In genomic region chr12:25115677-25116076, GRCh38 we compare ENCODE assay signal across 19 cellular contexts.
"Had no signal": no experiment of that assay in that cellular context is flagged by ENCODE, and none has a peak within 500 bp of the region (broad histone marks: within the 10 kb centered on the region; RNA-seq: fewer than 3 reads in every experiment).

No MANE protein-coding gene starts in this region.

- H3K27me3 ChIP-seq: neural progenitor cell had no signal

- H3K27ac Mint-ChIP-seq: activated naive CD4-positive, alpha-beta T cell treated with anti-CD3 and anti-CD28 coated beads, Interleukin-2, amount 50 U/mL, for 24 hours; dendritic cell treated with granulocyte-macrophage colony-stimulating factor and Interleukin-4, amounts not matched to agents 40 ng/mL and 50 ng/mL, for 4 days; neural progenitor cell; stimulated activated effector memory CD8-positive, alpha-beta T cell treated with anti-CD3 and anti-CD28 coated beads, Interleukin-12 subunit alpha, Interleukin-12 subunit beta, amount 100 ng/mL, for 72 hours had no signal

- H3K9me3 ChIP-seq: psoas muscle had no signal

- H3K27me3 Mint-ChIP-seq: activated naive CD4-positive, alpha-beta T cell treated with anti-CD3 and anti-CD28 coated beads, Interleukin-2, amount 50 U/mL, for 24 hours; dendritic cell treated with granulocyte-macrophage colony-stimulating factor and Interleukin-4, amounts not matched to agents 40 ng/mL and 50 ng/mL, for 4 days had no signal

- H3K4me3 ChIP-seq: neural progenitor cell, psoas muscle, smooth muscle cell had no signal

- H3K4me1 ChIP-seq: neural progenitor cell, psoas muscle had no signal

- H3K36me3 ChIP-seq: neural progenitor cell had no signal

- DNase-seq: activated CD4-positive, alpha-beta T cell treated with anti-CD3 and anti-CD28 coated beads, Interleukin-2, amount 50 U/mL, for 4 hours; activated CD4-positive, CD25-positive, alpha-beta regulatory T cell treated with anti-CD3 and anti-CD28 coated beads, Interleukin-2, amount 50 U/mL, for 72 hours; activated gamma-delta T cell; effector CD8-positive, alpha-beta T cell; mesenchymal stem cell; naive thymus-derived CD4-positive, alpha-beta T cell; psoas muscle; stimulated activated CD4-positive, alpha-beta T cell treated with anti-CD3 and anti-CD28 coated beads, Interleukin-4, amount 100 ng/mL, for 1 hour; SW 1271; T-helper 2 cell had no signal

- H3K4me2 ChIP-seq: neural progenitor cell, smooth muscle cell had no signal

- H3K9me3 Mint-ChIP-seq: activated naive CD4-positive, alpha-beta T cell treated with anti-CD3 and anti-CD28 coated beads, Interleukin-2, amount 50 U/mL, for 24 hours; dendritic cell treated with granulocyte-macrophage colony-stimulating factor and Interleukin-4, amounts not matched to agents 40 ng/mL and 50 ng/mL, for 4 days; naive thymus-derived CD4-positive, alpha-beta T cell; stimulated activated effector memory CD8-positive, alpha-beta T cell treated with anti-CD3 and anti-CD28 coated beads, Interleukin-12 subunit alpha, Interleukin-12 subunit beta, amount 100 ng/mL, for 72 hours had no signal

- H3K36me3 Mint-ChIP-seq: activated naive CD4-positive, alpha-beta T cell treated with anti-CD3 and anti-CD28 coated beads, Interleukin-2, amount 50 U/mL, for 24 hours had no signal

- H3K27ac ChIP-seq: neural progenitor cell, psoas muscle, VCaP had no signal

- ATAC-seq: naive thymus-derived CD4-positive, alpha-beta T cell; psoas muscle; sciatic nerve; stimulated activated effector memory CD8-positive, alpha-beta T cell treated with anti-CD3 and anti-CD28 coated beads, Interleukin-12 subunit alpha, Interleukin-12 subunit beta, amount 100 ng/mL, for 72 hours had no signal

- H3K4me1 Mint-ChIP-seq: activated naive CD4-positive, alpha-beta T cell treated with anti-CD3 and anti-CD28 coated beads, Interleukin-2, amount 50 U/mL, for 24 hours; neural progenitor cell; stimulated activated effector memory CD8-positive, alpha-beta T cell treated with anti-CD3 and anti-CD28 coated beads, Interleukin-12 subunit alpha, Interleukin-12 subunit beta, amount 100 ng/mL, for 72 hours had no signal

- H3K4me3 Mint-ChIP-seq: activated naive CD4-positive, alpha-beta T cell treated with anti-CD3 and anti-CD28 coated beads, Interleukin-2, amount 50 U/mL, for 24 hours; dendritic cell treated with granulocyte-macrophage colony-stimulating factor and Interleukin-4, amounts not matched to agents 40 ng/mL and 50 ng/mL, for 4 days; naive thymus-derived CD4-positive, alpha-beta T cell; neural progenitor cell; stimulated activated effector memory CD8-positive, alpha-beta T cell treated with anti-CD3 and anti-CD28 coated beads, Interleukin-12 subunit alpha, Interleukin-12 subunit beta, amount 100 ng/mL, for 72 hours had no signal

- FAIRE-seq: astrocyte, endothelial cell of umbilical vein had no signal

- H3K9ac ChIP-seq: neural progenitor cell had no signal

- H2AFZ ChIP-seq: neural progenitor cell had no signal
